In the genomic region with DNA sequence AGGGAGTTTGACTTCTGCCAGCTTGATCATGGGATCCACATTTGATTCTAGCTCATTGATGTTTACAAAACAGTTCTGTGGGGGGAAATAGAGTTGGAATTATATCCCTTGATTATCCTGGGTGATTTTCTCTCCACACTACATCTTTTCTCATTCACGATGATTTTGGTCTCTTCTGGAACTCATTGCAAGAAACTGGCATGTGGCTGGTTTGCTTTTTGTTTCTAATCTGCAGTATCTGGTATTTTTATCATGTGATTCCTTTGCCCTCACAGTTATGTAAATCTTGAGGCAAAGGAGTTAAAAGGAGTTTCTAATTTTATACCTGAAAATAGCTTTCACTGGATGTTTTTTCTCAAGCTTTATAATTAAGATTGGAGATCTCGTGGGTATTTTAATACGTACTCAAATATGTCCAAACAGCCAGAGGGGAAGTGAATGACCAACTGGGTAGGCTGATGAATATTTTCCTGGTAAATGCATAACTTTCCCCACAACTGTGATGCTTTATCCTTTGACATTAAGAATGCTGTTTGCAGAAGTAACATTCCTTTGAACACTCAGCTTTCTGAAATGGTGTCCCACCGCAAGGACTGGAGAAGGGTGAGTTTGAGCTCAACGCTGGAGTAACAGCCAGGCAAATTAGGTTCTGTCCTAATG, we compare ENCODE assay signal across 1 cellular context.
TF ChIP-seq lines count a peak whose summit lies in the region.

No MANE protein-coding gene starts in this region.

TF ChIP-seq in SK-N-SH, 30 proteins besides CTCF, POLR2A, EP300 and RAD21 (continued from another document):
- no peak for TF ChIP-seq MXI1 (IDR thresholded peaks at IDR 0.05; ENCODE audit: low read depth, low read length)
- TF ChIP-seq FOXJ3 (CRISPR knock-in tag; IDR thresholded peaks at IDR 0.05), result no peak
- TF ChIP-seq, protein P1, sequence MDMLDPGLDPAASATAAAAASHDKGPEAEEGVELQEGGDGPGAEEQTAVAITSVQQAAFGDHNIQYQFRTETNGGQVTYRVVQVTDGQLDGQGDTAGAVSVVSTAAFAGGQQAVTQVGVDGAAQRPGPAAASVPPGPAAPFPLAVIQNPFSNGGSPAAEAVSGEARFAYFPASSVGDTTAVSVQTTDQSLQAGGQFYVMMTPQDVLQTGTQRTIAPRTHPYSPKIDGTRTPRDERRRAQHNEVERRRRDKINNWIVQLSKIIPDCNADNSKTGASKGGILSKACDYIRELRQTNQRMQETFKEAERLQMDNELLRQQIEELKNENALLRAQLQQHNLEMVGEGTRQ (IDR thresholded peaks at IDR 0.05; ENCODE audit: borderline replicate concordance, low read depth, low read length), result no peak
- no peak for TF ChIP-seq GATA2 (CRISPR knock-in tag; IDR thresholded peaks at IDR 0.05)
- 0 out of 2 replicates have a peak, but pooled peaks have one; percentile 18 for TF ChIP-seq RXRA (IDR thresholded peaks at IDR 0.05; ENCODE audit: borderline replicate concordance, low read depth)
- TF ChIP-seq TEAD4 (IDR thresholded peaks at IDR 0.05; ENCODE audit: borderline replicate concordance, insufficient read depth), result peak; percentile 43; the same call in 1 of the 2 replicates
- TF ChIP-seq YY1 (IDR thresholded peaks at IDR 0.05; ENCODE audit: low read depth), result no peak; the same call in 1 of the 2 replicates
- TF ChIP-seq, protein P2, sequence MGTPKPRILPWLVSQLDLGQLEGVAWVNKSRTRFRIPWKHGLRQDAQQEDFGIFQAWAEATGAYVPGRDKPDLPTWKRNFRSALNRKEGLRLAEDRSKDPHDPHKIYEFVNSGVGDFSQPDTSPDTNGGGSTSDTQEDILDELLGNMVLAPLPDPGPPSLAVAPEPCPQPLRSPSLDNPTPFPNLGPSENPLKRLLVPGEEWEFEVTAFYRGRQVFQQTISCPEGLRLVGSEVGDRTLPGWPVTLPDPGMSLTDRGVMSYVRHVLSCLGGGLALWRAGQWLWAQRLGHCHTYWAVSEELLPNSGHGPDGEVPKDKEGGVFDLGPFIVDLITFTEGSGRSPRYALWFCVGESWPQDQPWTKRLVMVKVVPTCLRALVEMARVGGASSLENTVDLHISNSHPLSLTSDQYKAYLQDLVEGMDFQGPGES (IDR thresholded peaks at IDR 0.05; ENCODE audit: low read depth, low read length), result no peak
- TF ChIP-seq ELF1 (IDR thresholded peaks at IDR 0.05), result no peak
- peak; percentile 31; the same call in 1 of the 2 replicates for TF ChIP-seq POLR2AphosphoS5 (IDR thresholded peaks at IDR 0.05; ENCODE audit: low read depth, low read length)
- 0 out of 2 replicates have a peak, but pooled peaks have one; percentile 26 for TF ChIP-seq MEF2A (IDR thresholded peaks at IDR 0.05; ENCODE audit: borderline replicate concordance, low read depth)
- TF ChIP-seq FOXM1 (IDR thresholded peaks at IDR 0.05; ENCODE audit: low read depth), result 0 out of 2 replicates have a peak, but pooled peaks have one; percentile 48
- no peak for TF ChIP-seq SIN3A (IDR thresholded peaks at IDR 0.05; ENCODE audit: borderline replicate concordance, low read depth, low read length)
- TF ChIP-seq FOSL2 (IDR thresholded peaks at IDR 0.05; ENCODE audit: borderline replicate concordance, low read depth), result peak; percentile 52; the same call in 1 of the 2 replicates
- no peak for TF ChIP-seq TAF1 (IDR thresholded peaks at IDR 0.05; ENCODE audit: borderline replicate concordance, low read depth, low read length)
- peak; percentile 51 for TF ChIP-seq JUND (IDR thresholded peaks at IDR 0.05)
- TF ChIP-seq, protein P3, sequence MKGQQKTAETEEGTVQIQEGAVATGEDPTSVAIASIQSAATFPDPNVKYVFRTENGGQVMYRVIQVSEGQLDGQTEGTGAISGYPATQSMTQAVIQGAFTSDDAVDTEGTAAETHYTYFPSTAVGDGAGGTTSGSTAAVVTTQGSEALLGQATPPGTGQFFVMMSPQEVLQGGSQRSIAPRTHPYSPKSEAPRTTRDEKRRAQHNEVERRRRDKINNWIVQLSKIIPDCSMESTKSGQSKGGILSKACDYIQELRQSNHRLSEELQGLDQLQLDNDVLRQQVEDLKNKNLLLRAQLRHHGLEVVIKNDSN (IDR thresholded peaks at IDR 0.05; ENCODE audit: borderline replicate concordance, low read depth), result no peak
- TF ChIP-seq NRF1 (IDR thresholded peaks at IDR 0.05; ENCODE audit: low read depth, low read length), result no peak
- no peak for TF ChIP-seq SMC3 (IDR thresholded peaks at IDR 0.05; ENCODE audit: low read depth, low read length)
- TF ChIP-seq CHD2 (IDR thresholded peaks at IDR 0.05; ENCODE audit: low read length, partially characterized antibody), result no peak
- TF ChIP-seq GABPA (IDR thresholded peaks at IDR 0.05; ENCODE audit: low read depth), result no peak
- TF ChIP-seq, protein P4, sequence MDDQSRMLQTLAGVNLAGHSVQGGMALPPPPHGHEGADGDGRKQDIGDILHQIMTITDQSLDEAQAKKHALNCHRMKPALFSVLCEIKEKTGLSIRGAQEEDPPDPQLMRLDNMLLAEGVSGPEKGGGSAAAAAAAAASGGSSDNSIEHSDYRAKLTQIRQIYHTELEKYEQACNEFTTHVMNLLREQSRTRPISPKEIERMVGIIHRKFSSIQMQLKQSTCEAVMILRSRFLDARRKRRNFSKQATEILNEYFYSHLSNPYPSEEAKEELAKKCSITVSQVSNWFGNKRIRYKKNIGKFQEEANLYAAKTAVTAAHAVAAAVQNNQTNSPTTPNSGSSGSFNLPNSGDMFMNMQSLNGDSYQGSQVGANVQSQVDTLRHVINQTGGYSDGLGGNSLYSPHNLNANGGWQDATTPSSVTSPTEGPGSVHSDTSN (IDR thresholded peaks at IDR 0.05), result peak; percentile 77
- no peak for TF ChIP-seq RFX5 (IDR thresholded peaks at IDR 0.05; ENCODE audit: low read length)
- TF ChIP-seq, protein P5, sequence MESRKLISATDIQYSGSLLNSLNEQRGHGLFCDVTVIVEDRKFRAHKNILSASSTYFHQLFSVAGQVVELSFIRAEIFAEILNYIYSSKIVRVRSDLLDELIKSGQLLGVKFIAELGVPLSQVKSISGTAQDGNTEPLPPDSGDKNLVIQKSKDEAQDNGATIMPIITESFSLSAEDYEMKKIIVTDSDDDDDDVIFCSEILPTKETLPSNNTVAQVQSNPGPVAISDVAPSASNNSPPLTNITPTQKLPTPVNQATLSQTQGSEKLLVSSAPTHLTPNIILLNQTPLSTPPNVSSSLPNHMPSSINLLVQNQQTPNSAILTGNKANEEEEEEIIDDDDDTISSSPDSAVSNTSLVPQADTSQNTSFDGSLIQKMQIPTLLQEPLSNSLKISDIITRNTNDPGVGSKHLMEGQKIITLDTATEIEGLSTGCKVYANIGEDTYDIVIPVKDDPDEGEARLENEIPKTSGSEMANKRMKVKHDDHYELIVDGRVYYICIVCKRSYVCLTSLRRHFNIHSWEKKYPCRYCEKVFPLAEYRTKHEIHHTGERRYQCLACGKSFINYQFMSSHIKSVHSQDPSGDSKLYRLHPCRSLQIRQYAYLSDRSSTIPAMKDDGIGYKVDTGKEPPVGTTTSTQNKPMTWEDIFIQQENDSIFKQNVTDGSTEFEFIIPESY (IDR thresholded peaks at IDR 0.05; ENCODE audit: borderline replicate concordance, low read depth), result no peak
- TF ChIP-seq RCOR1 (IDR thresholded peaks at IDR 0.05; ENCODE audit: low read length), result no peak
